27 cellular contexts compared by ENCODE assay signal in the genomic region with DNA sequence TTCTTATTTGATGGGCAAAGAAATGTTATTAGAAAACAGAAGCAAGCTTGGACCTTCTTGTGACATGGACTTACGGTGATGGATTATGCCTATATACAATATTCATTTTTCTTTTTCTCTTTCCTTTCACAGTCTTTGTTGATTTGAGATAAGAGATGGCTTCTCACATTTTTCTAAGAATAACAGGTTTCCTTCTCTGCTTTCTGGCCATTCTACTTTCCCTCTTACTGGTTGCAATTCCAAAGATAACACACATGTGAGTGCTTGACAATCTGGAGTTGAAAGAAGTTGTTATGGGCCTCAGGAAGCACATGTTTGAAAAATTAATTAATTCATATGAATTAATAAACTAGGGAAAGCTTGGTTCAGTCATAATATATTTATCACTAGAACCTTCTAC.
"Had no signal": no experiment of that assay in that cellular context is flagged by ENCODE, and none has a peak within 500 bp of the region (broad histone marks: within the 10 kb centered on the region; RNA-seq: fewer than 3 reads in every experiment).

No MANE protein-coding gene starts in this region.

- ATAC-seq: effector memory CD8-positive, alpha-beta T cell; gastroesophageal sphincter; heart left ventricle; left lobe of liver; mucosa of descending colon; natural killer cell treated with Interleukin-12 subunit alpha and Interleukin-12 subunit beta and Interleukin-15 and Interleukin-18, amount 100 ng/mL, for 72 hours; sciatic nerve; stimulated activated naive CD8-positive, alpha-beta T cell treated with anti-CD3 and anti-CD28 coated beads, Interleukin-15, amount 100 ng/mL, for 72 hours had no signal

- H3K4me1 Mint-ChIP-seq: memory B cell, naive B cell had no signal

- H3K4me1 ChIP-seq: gastroesophageal sphincter, prostate gland, right atrium auricular region, transverse colon, vagina had no signal

- H3K36me3 ChIP-seq: gastroesophageal sphincter, heart left ventricle, prostate gland, right atrium auricular region, suprapubic skin, transverse colon, vagina had no signal

- H3K9me3 ChIP-seq: gastroesophageal sphincter, heart left ventricle, mucosa of descending colon, prostate gland, right atrium auricular region, suprapubic skin, transverse colon, vagina had no signal

- H3K27me3 ChIP-seq: gastroesophageal sphincter, heart left ventricle, hepatocyte, right atrium auricular region, suprapubic skin, transverse colon, vagina had no signal

- H3K9me3 Mint-ChIP-seq: effector memory CD8-positive, alpha-beta T cell; memory B cell; natural killer cell treated with Interleukin-12 subunit alpha and Interleukin-12 subunit beta and Interleukin-15 and Interleukin-18, amount 100 ng/mL, for 72 hours had no signal

- H3K27ac ChIP-seq: gastroesophageal sphincter, heart left ventricle, hepatocyte, prostate gland, right atrium auricular region, suprapubic skin, transverse colon, vagina had no signal

- H3K36me3 Mint-ChIP-seq: memory B cell, naive B cell had no signal

- H3K4me3 Mint-ChIP-seq: effector memory CD8-positive, alpha-beta T cell; memory B cell; naive B cell; natural killer cell treated with Interleukin-12 subunit alpha and Interleukin-12 subunit beta and Interleukin-15 and Interleukin-18, amount 100 ng/mL, for 72 hours; stimulated activated naive CD8-positive, alpha-beta T cell treated with anti-CD3 and anti-CD28 coated beads, Interleukin-15, amount 100 ng/mL, for 72 hours had no signal

- H3K27ac Mint-ChIP-seq: memory B cell; naive B cell; stimulated activated naive CD8-positive, alpha-beta T cell treated with anti-CD3 and anti-CD28 coated beads, Interleukin-15, amount 100 ng/mL, for 72 hours had no signal

- DNase-seq: cortex of kidney; effector memory CD8-positive, alpha-beta T cell; foreskin fibroblast; heart left ventricle; kidney; mucosa of descending colon; naive B cell; nucleus accumbens; stimulated activated CD4-positive, alpha-beta T cell treated with anti-CD3 and anti-CD28 coated beads, Interleukin-12 subunit alpha, Interleukin-12 subunit beta, amount 100 ng/mL, for 4 hours; stimulated activated CD4-positive, alpha-beta T cell treated with anti-CD3 and anti-CD28 coated beads, Interleukin-1b, Interleukin-23, amount 100 ng/mL, for 48 hours; stimulated activated CD4-positive, alpha-beta T cell treated with anti-CD3 and anti-CD28 coated beads, Interleukin-4, amount 100 ng/mL, for 1 hour; stimulated activated CD8-positive, alpha-beta memory T cell treated with anti-CD3 and anti-CD28 coated beads, Interleukin-4, amount 100 ng/mL, for 48 hours; stimulated activated naive CD4-positive, alpha-beta T cell; stimulated activated naive CD8-positive, alpha-beta T cell treated with anti-CD3 and anti-CD28 coated beads, Interleukin-15, amount 100 ng/mL, for 72 hours; transverse colon had no signal

- H3K4me3 ChIP-seq: gastroesophageal sphincter, heart left ventricle, hepatocyte, lung, mucosa of descending colon, prostate gland, right atrium auricular region, smooth muscle cell, suprapubic skin, transverse colon, vagina had no signal
